ENCODE assay signal across 8 cellular contexts in the genomic region with DNA sequence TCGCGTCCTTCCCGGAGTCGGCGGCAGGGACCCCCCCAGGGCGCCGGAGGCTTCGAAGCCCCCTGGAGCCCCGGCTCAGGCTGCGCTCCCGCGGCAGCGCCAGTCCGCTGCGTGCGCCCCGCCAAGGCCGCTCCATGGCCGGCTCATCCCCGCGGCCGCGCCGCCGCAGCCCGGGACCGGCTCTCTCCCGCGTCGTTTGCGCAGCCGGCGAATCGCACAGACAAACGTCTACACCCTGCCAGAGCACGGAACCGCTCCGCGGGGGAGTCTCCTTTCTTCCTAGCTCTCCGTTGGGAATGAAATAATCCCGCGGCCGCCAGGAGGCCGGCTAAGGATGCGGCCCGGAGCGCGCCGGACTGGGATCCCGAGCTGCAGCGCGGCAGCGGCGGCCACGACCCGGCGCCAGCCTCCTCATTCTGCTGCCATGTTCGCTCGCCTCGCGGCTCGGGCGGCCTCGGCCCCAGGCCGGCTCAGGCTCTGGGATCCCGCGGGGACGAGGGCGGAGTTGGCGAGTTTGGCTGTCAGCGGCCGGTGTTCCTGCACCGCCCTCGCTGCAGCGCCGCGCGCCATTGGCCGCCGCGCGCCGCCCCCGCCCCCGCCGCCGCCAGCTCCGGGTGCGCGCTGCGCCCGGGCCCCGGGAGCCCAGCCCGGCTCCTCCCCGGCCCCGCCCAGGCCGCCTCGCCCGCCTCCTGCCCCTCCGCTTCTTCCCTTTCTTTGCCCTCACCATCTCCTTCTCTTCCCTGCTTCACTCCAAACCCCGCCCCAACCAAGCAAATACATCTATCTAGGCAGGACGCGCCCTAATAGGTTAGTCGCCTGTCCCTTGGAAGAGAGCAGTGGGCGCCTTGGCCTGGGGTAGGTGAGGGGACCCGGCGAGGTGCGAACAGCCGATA. TPM values are rescaled to one million over a fixed set of nuclear protein-coding genes. Genes with fewer than 3 reads are reported as not detected.
A peak's percentile ranks its signal among the peaks of the same experiment; 100 is the strongest.
DNase-seq lines count a peak whose midpoint lies in the region; ATAC-seq and TF ChIP-seq lines count a peak whose summit lies in the region.

A gene with protein sequence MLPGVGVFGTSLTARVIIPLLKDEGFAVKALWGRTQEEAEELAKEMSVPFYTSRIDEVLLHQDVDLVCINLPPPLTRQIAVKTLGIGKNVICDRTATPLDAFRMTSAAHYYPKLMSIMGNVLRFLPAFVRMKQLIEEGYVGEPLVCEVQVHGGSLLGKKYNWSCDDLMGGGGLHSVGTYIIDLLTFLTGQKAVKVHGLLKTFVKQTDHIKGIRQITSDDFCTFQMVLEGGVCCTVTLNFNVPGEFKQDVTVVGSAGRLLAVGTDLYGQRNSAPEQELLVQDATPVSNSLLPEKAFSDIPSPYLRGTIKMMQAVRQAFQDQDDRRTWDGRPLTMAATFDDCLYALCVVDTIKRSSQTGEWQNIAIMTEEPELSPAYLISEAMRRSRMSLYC (minus strand): TSS at position 479 of the 893 bp plus-strand sequence. CDS start 710 bp downstream, outside the sequence.

- no peak for DNase-seq in GM12864 (ENCODE audit: low read depth)
- DNase-seq in NCI-H1092 (lab: John Stamatoyannopoulos, UW) = peak; percentile 14
- peak; percentile 80 to 90 (median 84) for DNase-seq in adrenal gland
- peak; percentile 91 to 95 (median 92) for DNase-seq in heart left ventricle
- DNase-seq in posterior cingulate gyrus = peak; percentile 70 to 98 (median 86)
- DNase-seq in upper lobe of left lung = peak; percentile 91 to 98

- ATAC-seq in HG02588 (IDR thresholded peaks at IDR 0.05; ENCODE audit: unreplicated experiment) (peak; percentile 78), heart left ventricle (peak; percentile 81 to 91 (median 86)), upper lobe of left lung (ENCODE audit: low FRiP score in 2 of 2) (peak; percentile 89 to 94)

- H3K4me2 ChIP-seq in SU-DHL-6 (ENCODE audit: low read depth, low read length, poor library complexity, severe bottlenecking) = peak within 1 kb of the TSS; percentile 81

- H3K9ac ChIP-seq in SU-DHL-6 (ENCODE audit: low read length) = peak within 1 kb of the TSS; percentile 62

- H2AFZ ChIP-seq in SU-DHL-6 (ENCODE audit: low read depth, low read length, severe bottlenecking) = peak within 1 kb of the TSS; percentile 90

- H3K9me3 ChIP-seq in SU-DHL-6 (ENCODE audit: insufficient read depth, low read length) (no peaks in the 10 kb centered on the region), adrenal gland (replicated peaks in 1 of 3) (no peaks in the 10 kb centered on the region), heart left ventricle (no peaks in the 10 kb centered on the region), upper lobe of left lung (no peaks in the 10 kb centered on the region)

- TF ChIP-seq CTCF in GM12864 (IDR thresholded peaks at IDR 0.05; ENCODE audit: low read depth, low read length, missing control alignments) (peak; percentile 4), SU-DHL-6 (IDR thresholded peaks at IDR 0.05; ENCODE audit: insufficient read depth, low read length, poor library complexity, severe bottlenecking) (no peak), adrenal gland (IDR thresholded peaks at IDR 0.05) (peak in 3 of 6 experiments; percentile 16 to 37 (median 25)), heart left ventricle (IDR thresholded peaks at IDR 0.05) (peak in 4 of 12 donors; percentile 21 to 36 (median 28)), upper lobe of left lung (IDR thresholded peaks at IDR 0.05) (peak in 3 of 6 experiments; percentile 26 to 68 (median 60))

- H3K27ac ChIP-seq in SU-DHL-6 (ENCODE audit: low read depth, low read length) (peak within 1 kb of the TSS; percentile 27), adrenal gland (peak within 1 kb of the TSS; percentile 9 to 89 (median 78)), heart left ventricle (peak within 1 kb of the TSS; percentile 86 to 98 (median 95)), upper lobe of left lung (peak within 1 kb of the TSS; percentile 86 to 91 (median 89))

- no peaks in the 10 kb centered on the region for H3K27me3 ChIP-seq in SU-DHL-6 (ENCODE audit: low read length)
- H3K27me3 ChIP-seq in adrenal gland = peaks cover 15% of the 10 kb centered on the region
- no peaks in the 10 kb centered on the region for H3K27me3 ChIP-seq in heart left ventricle
- no peaks in the 10 kb centered on the region for H3K27me3 ChIP-seq in upper lobe of left lung

- H3K36me3 ChIP-seq in SU-DHL-6 (ENCODE audit: low read length) (no peaks in the 10 kb centered on the region), adrenal gland (replicated peaks in 1 of 2) (no peaks in the 10 kb centered on the region), heart left ventricle (no peaks in the 10 kb centered on the region), upper lobe of left lung (no peaks in the 10 kb centered on the region)

- peaks cover 3% of the 10 kb centered on the region; the same call in 1 of the 2 replicates for H4K20me1 ChIP-seq in SU-DHL-6 (ENCODE audit: low read depth, low read length)

- TF ChIP-seq EP300 in upper lobe of left lung (IDR thresholded peaks at IDR 0.05) = no peak

- intact Hi-C loops in adrenal gland (cut with DNase I) (no loop called here), heart left ventricle (cut with DNase I) (loop anchor here (1.0 to 10.0 kb wide), 18 partner anchors 40 to 1203 kb away; a partner anchor contains a TSS), posterior cingulate gyrus (cut with DNase I) (loop anchor here (1.0 to 10.0 kb wide), 4 partner anchors 75 to 327 kb away; a partner anchor contains a TSS)

- peak in 1 of 2 donors; percentile 77 for TF ChIP-seq POLR2A in adrenal gland (IDR thresholded peaks at IDR 0.05)
- peak; percentile 88 to 97 for TF ChIP-seq POLR2A in heart left ventricle (IDR thresholded peaks at IDR 0.05)
- peak in 3 of 4 donors; percentile 69 to 90 (median 74) for TF ChIP-seq POLR2A in upper lobe of left lung (IDR thresholded peaks at IDR 0.05)

- H3F3A ChIP-seq in SU-DHL-6 (ENCODE audit: insufficient read depth) = 0 out of 2 replicates have a peak, but pooled peaks cover 4% of the 10 kb centered on the region

- H3K4me1 ChIP-seq in adrenal gland (replicated peaks in 1 of 2) (peaks cover 9 to 21% of the 10 kb centered on the region in 2 donors), heart left ventricle (peaks cover 0 to 47% (median 31%) of the 10 kb centered on the region in 12 donors), upper lobe of left lung (peaks cover 18 to 30% (median 21%) of the 10 kb centered on the region in 4 donors)

- H3K9me2 ChIP-seq in SU-DHL-6 (replicated peaks; ENCODE audit: insufficient read depth, low read length) = no peaks in the 10 kb centered on the region

- 0 to 1% (median 0%) methylated on average over 31 to 109 of the region's 109 CpGs for WGBS in adrenal gland, 4 donors
- WGBS in heart left ventricle, 4 donors = 0 to 1% (median 1%) methylated on average over 47 to 109 of the region's 109 CpGs
- WGBS in upper lobe of left lung, 2 donors = 0 to 1% methylated on average over 23 to 49 of the region's 109 CpGs

- H3K4me3 ChIP-seq in GM12864 (ENCODE audit: low read depth, low read length) = peak within 1 kb of the TSS; percentile 82
- peak within 1 kb of the TSS; percentile 61 for H3K4me3 ChIP-seq in SU-DHL-6 (ENCODE audit: insufficient read depth, low read length, poor library complexity, severe bottlenecking)
- H3K4me3 ChIP-seq in adrenal gland = peak within 1 kb of the TSS in 3 of 4 donors; percentile 39 to 91 (median 48)
- peak within 1 kb of the TSS; percentile 68 to 97 (median 90) for H3K4me3 ChIP-seq in heart left ventricle
- H3K4me3 ChIP-seq in upper lobe of left lung = peak within 1 kb of the TSS; percentile 76 to 100 (median 92)

- no peaks in the 10 kb centered on the region for H3K79me2 ChIP-seq in SU-DHL-6 (ENCODE audit: insufficient read depth, low read length)

RNA-seq across cellular contexts. Expression of the gene that starts here (rescaled TPM):
- total RNA-seq in adrenal gland (1 to 10 TPM; 3.7 to 7.7 (median 5.2) TPM), heart left ventricle (10 to 100 TPM; 25.0 to 65.8 (median 41.9) TPM), upper lobe of left lung (10 to 100 TPM; 22.8 to 37.7 (median 25.8) TPM)
- polyA plus RNA-seq in adrenal gland (1 to 10 TPM; 1.9 to 4.3 (median 3.3) TPM), heart left ventricle (10 to 100 TPM; 16.2 to 41.5 TPM)

Comparison
In these comparisons a context has a peak if more than half of its experiments do, and no peak if none do; other contexts are left out.
1. H3K27ac ChIP-seq: peak in every context shown above with its lines; median percentile 95 in heart left ventricle; 89 in upper lobe of left lung; 78 in adrenal gland; 27 in SU-DHL-6.
2. intact Hi-C loops: an anchor here in heart left ventricle (1.0 to 10.0 kb wide) and posterior cingulate gyrus (1.0 to 10.0 kb wide); none called in adrenal gland.